In genomic region chr2:75515584-75516368, GRCh38 we compare ENCODE assay signal across 17 cellular contexts. TPM values are rescaled to one million over a fixed set of nuclear protein-coding genes. Genes with fewer than 3 reads are reported as not detected.
DNase-seq lines count a peak whose midpoint lies in the region; ATAC-seq, FAIRE-seq and TF ChIP-seq lines count a peak whose summit lies in the region.
"Had no signal": no experiment of that assay in that cellular context is flagged by ENCODE, and none has a peak within 500 bp of the region (broad histone marks: within the 10 kb centered on the region; RNA-seq: fewer than 3 reads in every experiment).

No MANE protein-coding gene starts in this region.

- no peak overlapping the region for H3K9ac ChIP-seq in DND-41 (ENCODE audit: low read depth, low read length)
- H3K9ac ChIP-seq: BLaER1 had no signal

- H3K79me2 ChIP-seq in DND-41 (ENCODE audit: insufficient read depth, low read length), result peaks cover 22% of the 10 kb centered on the region

- no peak overlapping the region for H3K4me2 ChIP-seq in DND-41 (ENCODE audit: insufficient read depth, low read length)
- H3K4me2 ChIP-seq: BLaER1, GM23338 had no signal

- no peak for FAIRE-seq in pancreas (lab: Jason Lieb, UNC)
- FAIRE-seq: H54 had no signal

- DNase-seq in DND-41 (no peak), islet precursor cell (peak; percentile 26), pancreas (no peak), MG63 (no peak), HPDE6-E6E7 (ENCODE audit: extremely low spot score) (no peak)
- DNase-seq: CD4-positive, alpha-beta memory T cell; DMS79; GF-D8; HFFc6 had no signal

- no peak for ATAC-seq in DND-41 (ENCODE audit: insufficient read depth, low read depth)
- no peak for ATAC-seq in pancreas
- no peak for ATAC-seq in GM18870 (IDR thresholded peaks at IDR 0.05; ENCODE audit: unreplicated experiment)
- ATAC-seq: GM23338, HCT116 had no signal

- H3K4me3 ChIP-seq in DND-41 (ENCODE audit: low read depth in 1 of 2, low read length in 2 of 2) (no peak overlapping the region), pancreas (no peak overlapping the region), MG63 (no peak overlapping the region)
- H3K4me3 ChIP-seq: BLaER1, GM23338 had no signal

- H3K9me3 ChIP-seq in DND-41 (ENCODE audit: insufficient read depth, low read length, severe bottlenecking) (peaks cover 18% of the 10 kb centered on the region), pancreas (peaks cover 0 to 3% (median 0%) of the 10 kb centered on the region in 4 donors), MG63 (no peaks in the 10 kb centered on the region)

- H4K20me1 ChIP-seq in DND-41 (ENCODE audit: insufficient read depth, low read length), result no peaks in the 10 kb centered on the region
- H4K20me1 ChIP-seq: BLaER1 had no signal

- H2AFZ ChIP-seq in DND-41 (ENCODE audit: low read depth, low read length), result no peak overlapping the region
- H2AFZ ChIP-seq: GM23338 had no signal

- no peak for TF ChIP-seq CTCF in DND-41 (IDR thresholded peaks at IDR 0.05; ENCODE audit: borderline replicate concordance, extremely low read depth, low read length, poor library complexity, severe bottlenecking)
- no peak for TF ChIP-seq CTCF in VCaP (conservative IDR thresholded peaks at IDR 0.05)
- no peak for TF ChIP-seq CTCF in pancreas (IDR thresholded peaks at IDR 0.05)

- H3K4me1 ChIP-seq in DND-41 (ENCODE audit: insufficient read depth, low read length) (no peaks in the 10 kb centered on the region), pancreas (peaks cover 4 to 17% (median 12%) of the 10 kb centered on the region in 3 donors)
- H3K4me1 ChIP-seq: BLaER1 had no signal

- H3K27ac ChIP-seq in DND-41 (ENCODE audit: low read length) (0 out of 2 replicates have a peak overlapping the region, but pooled peaks have one; percentile 39), VCaP (peak overlapping the region; percentile 7; the same call in 1 of the 2 replicates), pancreas (peak overlapping the region in 3 of 4 donors; percentile 37 to 66 (median 65))
- H3K27ac ChIP-seq: 22Rv1, BLaER1 had no signal

- intact Hi-C loops in pancreas (cut with DNase I), result no loop called here

- 94 to 97% methylated on average over 7 of the region's 7 CpGs for WGBS in pancreas, 2 donors

- H3K36me3 ChIP-seq in DND-41 (ENCODE audit: insufficient read depth, low read length) (peaks cover 88% of the 10 kb centered on the region), pancreas (no peaks in the 10 kb centered on the region), MG63 (peaks cover 45% of the 10 kb centered on the region)
- H3K36me3 ChIP-seq: BLaER1 had no signal

- H3K27me3 ChIP-seq in DND-41 (ENCODE audit: insufficient read depth, low read length, poor library complexity), result no peaks in the 10 kb centered on the region
- no peaks in the 10 kb centered on the region for H3K27me3 ChIP-seq in pancreas
- no peaks in the 10 kb centered on the region for H3K27me3 ChIP-seq in MG63
- H3K27me3 ChIP-seq: BLaER1 had no signal

RNA-seq across cellular contexts. Expression of gene EVA1A, which starts 45.0 kb away (rescaled TPM):
- total RNA-seq in pancreas, result 10 to 100 TPM; 16.1 to 29.4 (median 19.9) TPM
- 10 to 100 TPM; 26.2 to 36.8 TPM for polyA plus RNA-seq in pancreas
- total RNA-seq in MG63 (2014; rRNA removed; shearing (Covaris generic); ENCODE audit: low replicate concordance), result 47.2 and 48.6 TPM in 2 replicates
- total RNA-seq: CD4-positive, alpha-beta memory T cell had no signal
- polyA plus RNA-seq: CD14-positive monocyte; CD4-positive, alpha-beta memory T cell had no signal

Comparison
In these comparisons a context has a peak if more than half of its experiments do, and no peak if none do; other contexts are left out.
1. H3K27ac ChIP-seq: peak in every context shown above with its lines; median percentile 65 in pancreas; 39 in DND-41; 7 in VCaP.